Comparison of ENCODE assay signal across 15 cellular contexts in genomic region chr21:34984356-34984755, GRCh38.
A peak's percentile ranks its signal among the peaks of the same experiment; 100 is the strongest.
DNase-seq lines count a peak whose midpoint lies in the region; ATAC-seq, FAIRE-seq and TF ChIP-seq lines count a peak whose summit lies in the region.
"Had no signal": no experiment of that assay in that cellular context is flagged by ENCODE, and none has a peak within 500 bp of the region (broad histone marks: within the 10 kb centered on the region; RNA-seq: fewer than 3 reads in every experiment).

No MANE protein-coding gene starts in this region.

- ATAC-seq in RWPE2 (ENCODE audit: low read depth), result no peak
- ATAC-seq in K562, result no peak
- ATAC-seq in left cardiac atrium, result no peak

- TF ChIP-seq POLR2A in K562 (conservative IDR thresholded peaks at IDR 0.05), result no peak
- TF ChIP-seq POLR2A in breast epithelium (IDR thresholded peaks at IDR 0.05), result no peak

- peaks cover 16% of the 10 kb centered on the region for H3K4me1 Mint-ChIP-seq in MCF 10A (ENCODE audit: insufficient read depth, unreplicated experiment)

- no peaks in the 10 kb centered on the region for H3K36me3 Mint-ChIP-seq in MCF 10A (ENCODE audit: insufficient read depth, unreplicated experiment)

- H3K9ac ChIP-seq in mammary epithelial cell (ENCODE audit: insufficient read depth, low read length) (no peak overlapping the region), K562 (ENCODE audit: insufficient read depth in 1 of 2, low read depth in 2 of 2, low read length in 2 of 2) (no peak overlapping the region)
- H3K9ac ChIP-seq: parathyroid adenoma had no signal

- no peak overlapping the region for H3K4me3 ChIP-seq in mammary epithelial cell (replicated peaks in 1 of 3; ENCODE audit: insufficient read depth in 1 of 3, low read depth in 2 of 3, low read length in 3 of 3)
- H3K4me3 ChIP-seq in RWPE2 (ENCODE audit: severe bottlenecking), result no peak overlapping the region
- no peak overlapping the region for H3K4me3 ChIP-seq in K562
- no peak overlapping the region for H3K4me3 ChIP-seq in breast epithelium

- H3K4me1 ChIP-seq in mammary epithelial cell (ENCODE audit: insufficient read depth, low read length) (peaks cover 35% of the 10 kb centered on the region), RWPE2 (ENCODE audit: insufficient read depth, poor library complexity, severe bottlenecking) (peaks cover 17% of the 10 kb centered on the region), K562 (replicated peaks in 1 of 2; ENCODE audit: control insufficient read depth in 2 of 2, insufficient read depth in 2 of 2, low read length in 2 of 2) (peaks cover 14 to 41% of the 10 kb centered on the region in 2 experiments), breast epithelium (no peaks in the 10 kb centered on the region)
- H3K4me1 ChIP-seq: parathyroid adenoma had no signal

- in situ Hi-C loops in mammary epithelial cell (cut with MboI; ENCODE audit: low sequenced_read_pairs in 2 of 2), result no loop called here
- in situ Hi-C loops in K562 (cut with MboI), result loop anchor here (10.0 kb wide), 1 partner anchor 860 kb away; no protein-coding TSS in a partner anchor

- no peak overlapping the region for H3K4me3 Mint-ChIP-seq in MCF 10A (ENCODE audit: unreplicated experiment)

- H3K27me3 ChIP-seq in mammary epithelial cell (ENCODE audit: insufficient read depth, low read length), result no peaks in the 10 kb centered on the region
- H3K27me3 ChIP-seq in RWPE2 (ENCODE audit: insufficient read depth, poor library complexity, severe bottlenecking), result no peaks in the 10 kb centered on the region
- no peaks in the 10 kb centered on the region for H3K27me3 ChIP-seq in K562 (ENCODE audit: control insufficient read depth in 2 of 2, insufficient read depth in 2 of 2, low read length in 2 of 2)
- H3K27me3 ChIP-seq in breast epithelium, result no peaks in the 10 kb centered on the region

- no peaks in the 10 kb centered on the region for H3K9me3 Mint-ChIP-seq in MCF 10A (ENCODE audit: unreplicated experiment)

- H2AFZ ChIP-seq in mammary epithelial cell (ENCODE audit: low read depth, low read length), result no peak overlapping the region
- H2AFZ ChIP-seq in K562 (ENCODE audit: low read depth, low read length), result no peak overlapping the region
- H2AFZ ChIP-seq: parathyroid adenoma had no signal

- POLR2A ChIA-PET in MCF 10A (lab: Yijun Ruan, JAX) (no interaction called here), K562 (lab: Yijun Ruan, JAX) (interaction anchor here (0.7 to 2.2 kb wide), 6 partner anchors 11 to 222 kb away, joined by 3 to 8 read pairs (median 4); no protein-coding TSS in a partner anchor)

- no peak for DNase-seq in mammary epithelial cell
- no peak for DNase-seq in MCF 10A (ENCODE audit: unreplicated experiment)
- DNase-seq in RWPE2 (ENCODE audit: low spot score), result no peak
- no peak for DNase-seq in K562 (ENCODE audit: extremely low read depth in 1 of 4, low spot score in 3 of 4)
- no peak for DNase-seq in NOMO-1 treated with DMSO at 0.1 percent for 48 hours (lab: John Stamatoyannopoulos, UW; ENCODE audit: unreplicated experiment)
- no peak for DNase-seq in left cardiac atrium
- no peak for DNase-seq in breast epithelium (ENCODE audit: low spot score in 2 of 2)
- no peak for DNase-seq in effector CD4-positive, alpha-beta T cell
- DNase-seq: caudate nucleus, midbrain, NCI-H2081 had no signal

- H3K27ac ChIP-seq in mammary epithelial cell (ENCODE audit: insufficient read depth, low read depth, low read length) (peak overlapping the region; percentile 72), RWPE2 (ENCODE audit: poor library complexity, severe bottlenecking) (peak overlapping the region; percentile 67), K562 (ENCODE audit: extremely low read depth, low read depth, low read length) (no peak overlapping the region), breast epithelium (no peak overlapping the region)
- H3K27ac ChIP-seq: HL-60, parathyroid adenoma, VCaP had no signal

- dilution Hi-C loops in mammary epithelial cell (cut with HindIII; ENCODE audit: low sequenced_read_pairs), result no loop called here

- H3K9me3 ChIP-seq in mammary epithelial cell (replicated peaks; ENCODE audit: insufficient read depth, low read length) (no peaks in the 10 kb centered on the region), RWPE2 (ENCODE audit: severe bottlenecking) (no peaks in the 10 kb centered on the region), K562 (replicated peaks; ENCODE audit: control insufficient read depth, insufficient read depth, low read depth, low read length) (no peaks in the 10 kb centered on the region), breast epithelium (no peaks in the 10 kb centered on the region)

- BruUV-seq in mammary epithelial cell (replicated peaks; lab: Mats Ljungman, UMichigan) (no TSS peak), MCF 10A (replicated peaks; lab: Mats Ljungman, UMichigan) (no TSS peak), K562 (replicated peaks; lab: Mats Ljungman, UMichigan) (no TSS peak)

- TF ChIP-seq CTCF in mammary epithelial cell (conservative IDR thresholded peaks at IDR 0.05 in 1 of 2, IDR thresholded peaks at IDR 0.05 in 1 of 2; ENCODE audit: extremely low read depth in 1 of 2, insufficient read depth in 1 of 2, low read depth in 1 of 2, low read length in 2 of 2) (no peak), MCF 10A (IDR thresholded peaks at IDR 0.05; ENCODE audit: unreplicated experiment) (no peak), RWPE2 (IDR thresholded peaks at IDR 0.05; ENCODE audit: poor library complexity, severe bottlenecking) (no peak), K562 (IDR thresholded peaks at IDR 0.05 in 2 of 3, conservative IDR thresholded peaks at IDR 0.05 in 1 of 3; ENCODE audit: insufficient read depth in 2 of 3, low read depth in 1 of 3, low read length in 3 of 3) (no peak), breast epithelium (IDR thresholded peaks at IDR 0.05) (no peak)

- H3K36me3 ChIP-seq in mammary epithelial cell (ENCODE audit: insufficient read depth, low read length) (no peaks in the 10 kb centered on the region), RWPE2 (ENCODE audit: low read depth) (no peaks in the 10 kb centered on the region), K562 (ENCODE audit: control insufficient read depth, insufficient read depth, low read length) (no peaks in the 10 kb centered on the region), breast epithelium (no peaks in the 10 kb centered on the region)

- no peak for TF ChIP-seq RAD21 in K562 (CRISPR knock-in tag; conservative IDR thresholded peaks at IDR 0.05 in 1 of 2, IDR thresholded peaks at IDR 0.05 in 1 of 2)

- H3K9me1 ChIP-seq in K562 (ENCODE audit: control insufficient read depth, insufficient read depth, low read length), result no peaks in the 10 kb centered on the region

- CTCF ChIA-PET in mammary epithelial cell (lab: Charles Lee; ENCODE audit: low non-redundant PET), result no interaction called here
- CTCF ChIA-PET in MCF 10A (lab: Yijun Ruan, JAX), result interaction anchor here (1.2 kb wide), 1 partner anchor 18 kb away, joined by 3 read pairs; no protein-coding TSS in a partner anchor
- CTCF ChIA-PET in K562 (lab: Yijun Ruan, JAX; ENCODE audit: low intra/inter-chr PET ratio), result no interaction called here

- no peaks in the 10 kb centered on the region for H4K20me1 ChIP-seq in mammary epithelial cell (ENCODE audit: insufficient read depth, low read length)
- no peaks in the 10 kb centered on the region for H4K20me1 ChIP-seq in K562 (replicated peaks; ENCODE audit: control insufficient read depth, insufficient read depth, low read length)

- H3K4me2 ChIP-seq in mammary epithelial cell (ENCODE audit: insufficient read depth, low read depth, low read length) (no peak overlapping the region), K562 (ENCODE audit: insufficient read depth, low read length) (no peak overlapping the region)

- no peaks in the 10 kb centered on the region for H3K79me2 ChIP-seq in mammary epithelial cell (ENCODE audit: insufficient read depth, low read length)
- no peaks in the 10 kb centered on the region for H3K79me2 ChIP-seq in K562 (ENCODE audit: control insufficient read depth, insufficient read depth, low read length)
- H3K79me2 ChIP-seq: parathyroid adenoma had no signal

- FAIRE-seq in K562 (lab: Jason Lieb, UNC), result no peak
- FAIRE-seq: keratinocyte had no signal

- no peaks in the 10 kb centered on the region for H3K27me3 Mint-ChIP-seq in MCF 10A (ENCODE audit: insufficient read depth, unreplicated experiment)

- TF ChIP-seq EP300 in K562 (IDR thresholded peaks at IDR 0.05; ENCODE audit: low read length), result no peak

- WGBS in mammary epithelial cell (ENCODE audit: low coverage, missing lambda C conversion rate), result 100% methylated on average over 2 of the region's 2 CpGs
- WGBS in K562 (ENCODE audit: insufficient coverage, low coverage, missing lambda C conversion rate), result 54% methylated on average over 2 of the region's 2 CpGs

- H3K27ac Mint-ChIP-seq in MCF 10A (ENCODE audit: low read depth, unreplicated experiment), result no peak overlapping the region

- intact Hi-C loops in mammary epithelial cell (cut with micrococcal nuclease) (loop anchor here (5.0 kb wide), 2 partner anchors 63 to 92 kb away; partner anchors contain the start of gene RUNX1), MCF 10A (cut with micrococcal nuclease) (no loop called here), K562 (cut with micrococcal nuclease) (no loop called here), left cardiac atrium (cut with DNase I) (no loop called here), breast epithelium (cut with DNase I; ENCODE audit: low total_unique reads) (no loop called here)

TF ChIP-seq in K562, 482 proteins besides CTCF, POLR2A, EP300 and RAD21:
- no peak for TF ChIP-seq ZNF263 (CRISPR knock-in tag; IDR thresholded peaks at IDR 0.05; ENCODE audit: borderline replicate concordance)
- 0 out of 2 replicates have a peak, but pooled peaks have one; percentile 12 for TF ChIP-seq E2F3 (CRISPR knock-in tag; IDR thresholded peaks at IDR 0.05)
- TF ChIP-seq SMAD4 (CRISPR knock-in tag; conservative IDR thresholded peaks at IDR 0.05), result no peak
- TF ChIP-seq ZNF316 (IDR thresholded peaks at IDR 0.05), result no peak
- TF ChIP-seq TSC22D4 (tag; IDR thresholded peaks at IDR 0.05), result no peak

Comparison
In these comparisons a context has a peak if more than half of its experiments do, and no peak if none do; other contexts are left out.
1. H3K27ac ChIP-seq: peak in mammary epithelial cell (single experiment) and RWPE2 (single experiment); none in K562 (single experiment) and breast epithelium (0 of 2).